Comparison of ENCODE assay signal across 10 cellular contexts in the genomic region with DNA sequence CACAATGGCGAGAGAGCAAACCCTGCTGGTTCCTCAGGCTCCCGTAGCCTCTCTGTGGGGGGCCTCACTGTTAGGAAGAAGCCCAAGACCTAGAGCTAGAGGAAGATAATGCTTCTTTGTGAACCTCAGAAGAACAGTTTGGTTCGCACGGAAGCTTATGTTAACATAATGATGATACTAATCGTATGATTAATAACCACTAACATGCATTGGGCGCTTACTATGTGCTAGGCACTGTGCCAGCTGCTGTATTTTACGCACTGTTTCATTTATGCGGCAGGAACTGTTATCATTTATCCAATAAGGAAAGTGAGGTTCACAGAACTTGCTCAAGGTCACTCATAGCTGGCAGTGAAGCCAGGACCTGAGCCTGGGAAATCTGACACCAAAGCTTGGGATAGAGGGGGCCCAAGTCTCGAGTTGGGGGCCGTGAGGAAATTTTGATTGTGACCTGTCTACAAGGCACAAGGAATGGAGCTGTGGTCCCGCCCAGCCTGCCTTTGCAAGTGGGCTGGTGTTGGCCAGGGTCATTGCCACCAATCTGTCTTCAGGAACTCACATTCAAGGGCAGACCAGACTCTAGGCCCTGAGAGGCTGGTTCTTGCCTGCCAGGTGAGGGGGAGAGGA. TPM values are rescaled to one million over a fixed set of nuclear protein-coding genes. Genes with fewer than 3 reads are reported as not detected.
DNase-seq lines count a peak whose midpoint lies in the region; ATAC-seq and TF ChIP-seq lines count a peak whose summit lies in the region.
"Had no signal": no experiment of that assay in that cellular context is flagged by ENCODE, and none has a peak within 500 bp of the region (broad histone marks: within the 10 kb centered on the region; RNA-seq: fewer than 3 reads in every experiment).

No MANE protein-coding gene starts in this region.

- peak; percentile 100 for DNase-seq in ELR (ENCODE audit: low read depth)
- peak; percentile 85 for DNase-seq in RPMI7951 (ENCODE audit: low read depth)
- peak; percentile 91 for DNase-seq in epithelial cell of esophagus (ENCODE audit: low read depth)
- DNase-seq in NCI-H526 treated with DMSO at 0.1 percent for 48 hours (lab: John Stamatoyannopoulos, UW), result no peak
- no peak for DNase-seq in NCI-H2029 treated with DMSO at 0.1 percent for 48 hours (lab: John Stamatoyannopoulos, UW)
- DNase-seq in central memory CD4-positive, alpha-beta T cell, result no peak

- H3K4me1 ChIP-seq in parathyroid adenoma, result peaks cover 51% of the 10 kb centered on the region
- H3K4me1 ChIP-seq: ascending aorta had no signal

- H2AFZ ChIP-seq in parathyroid adenoma, result peak overlapping the region; percentile 51

- no peaks in the 10 kb centered on the region for H3K79me2 ChIP-seq in parathyroid adenoma

- H3K36me3 ChIP-seq in parathyroid adenoma (ENCODE audit: control insufficient read depth, insufficient read depth, low read length), result no peaks in the 10 kb centered on the region
- H3K36me3 ChIP-seq: ascending aorta had no signal

- H3K9me3 ChIP-seq in parathyroid adenoma (ENCODE audit: control insufficient read depth, low read length), result no peaks in the 10 kb centered on the region
- H3K9me3 ChIP-seq: ascending aorta had no signal

- no peak overlapping the region for H3K4me3 ChIP-seq in epithelial cell of esophagus (ENCODE audit: low read length)
- no peak overlapping the region for H3K4me3 ChIP-seq in parathyroid adenoma (ENCODE audit: low read depth, low read length)
- H3K4me3 ChIP-seq: ascending aorta had no signal

- H3K27me3 ChIP-seq in parathyroid adenoma (ENCODE audit: control insufficient read depth, insufficient read depth, low read length), result no peaks in the 10 kb centered on the region

- TF ChIP-seq CTCF in epithelial cell of esophagus (IDR thresholded peaks at IDR 0.05; ENCODE audit: insufficient read depth, low read depth, low read length, missing control alignments) (no peak), parathyroid adenoma (IDR thresholded peaks at IDR 0.05) (no peak)

- peak overlapping the region; percentile 31 for H3K4me2 ChIP-seq in parathyroid adenoma (ENCODE audit: low read length)
- H3K4me2 ChIP-seq: KMS-11 had no signal

- ATAC-seq in HG02610 (IDR thresholded peaks at IDR 0.05; ENCODE audit: unreplicated experiment), result no peak

- peak overlapping the region; percentile 95 for H3K27ac ChIP-seq in parathyroid adenoma
- H3K27ac ChIP-seq: ascending aorta, KMS-11 had no signal

- H3K9ac ChIP-seq in parathyroid adenoma, result no peak overlapping the region
- H3K9ac ChIP-seq: KMS-11 had no signal

RNA-seq across cellular contexts. Expression of a gene that starts 6.8 kb away (rescaled TPM):
- under 0.01 and 0.48 TPM in 2 replicates for total RNA-seq in RPMI7951 (2014; rRNA removed; shearing (Covaris generic))

RNA-seq across cellular contexts. Expression of a gene that starts 9.2 kb away (rescaled TPM):
- 1.1 and 2.0 TPM in 2 replicates for total RNA-seq in RPMI7951 (2014; rRNA removed; shearing (Covaris generic))

RNA-seq across cellular contexts. Expression of a gene that starts 39.0 kb away (rescaled TPM):
- 10.7 and 11.4 TPM in 2 replicates for total RNA-seq in RPMI7951 (2014; rRNA removed; shearing (Covaris generic))

RNA-seq across cellular contexts. Expression of a gene that starts 45.4 kb away (rescaled TPM):
- total RNA-seq in RPMI7951 (2014; rRNA removed; shearing (Covaris generic)), result 22.6 and 24.0 TPM in 2 replicates

Comparison
In these comparisons a context has a peak if more than half of its experiments do, and no peak if none do; other contexts are left out.
1. DNase-seq: peak in ELR (single experiment), RPMI7951 (single experiment) and epithelial cell of esophagus (single experiment); none in NCI-H526 treated with DMSO at 0.1 percent for 48 hours (single experiment), NCI-H2029 treated with DMSO at 0.1 percent for 48 hours (single experiment) and central memory CD4-positive, alpha-beta T cell (single experiment).